In genomic region chr4:40554641-40555040, GRCh38 we compare ENCODE assay signal across 8 cellular contexts.
A peak's percentile ranks its signal among the peaks of the same experiment; 100 is the strongest.
DNase-seq lines count a peak whose midpoint lies in the region; ATAC-seq and TF ChIP-seq lines count a peak whose summit lies in the region.
"Not testable (repeated sequence)": the region's sequence is repeated elsewhere in the genome, so short reads cannot be mapped to it uniquely, and the experiment has no call there.

No MANE protein-coding gene starts in this region.

- H3K4me1 Mint-ChIP-seq in H9: peaks cover 35% of the 10 kb centered on the region in 2 experiments
- H3K4me1 Mint-ChIP-seq in dendritic cell treated with granulocyte-macrophage colony-stimulating factor and Interleukin-4, amounts not matched to agents 40 ng/mL and 50 ng/mL, for 4 days (ENCODE audit: low read depth): peaks cover 69% of the 10 kb centered on the region

- not testable (repeated sequence) for H4K91ac ChIP-seq in H9 (ENCODE audit: insufficient read length, low read depth, low read length)

- not testable (repeated sequence) for H3K36me3 ChIP-seq in WERI-Rb-1; left lung; muscle layer of duodenum (ENCODE audit: control insufficient read depth in 1 of 2, insufficient read depth in 2 of 2, low read length in 2 of 2); spleen

- H3K9ac ChIP-seq in H9 (ENCODE audit: extremely low read depth, insufficient read length, low read length): not testable (repeated sequence)

- H3K4me3 ChIP-seq in NB4 (ENCODE audit: low read depth, low read length) (peak overlapping the region; percentile 19), left lung (peak overlapping the region in 1 of 2 donors; percentile 6), spleen (peak overlapping the region in 6 of 8 donors; percentile 1 to 50 (median 18))
- not testable (repeated sequence) for H3K4me3 ChIP-seq in WERI-Rb-1 (ENCODE audit: low read depth, low read length); muscle layer of duodenum (ENCODE audit: low read depth in 1 of 2, low read length in 2 of 2)

- H2BK12ac ChIP-seq in H9 (ENCODE audit: insufficient read length, low read depth, low read length): not testable (repeated sequence)

- peaks cover 12% of the 10 kb centered on the region; the same call in 1 of the 2 replicates for H3K79me2 ChIP-seq in H9 (ENCODE audit: insufficient read depth, low read length)

- H3K79me1 ChIP-seq in H9 (ENCODE audit: insufficient read depth, low read depth, low read length, poor library complexity, severe bottlenecking): not testable (repeated sequence)

- not testable (repeated sequence) for H3K27ac ChIP-seq in H9 (ENCODE audit: insufficient read length, low read depth, low read length)
- H3K27ac ChIP-seq in WERI-Rb-1 (peak overlapping the region; percentile 63), left lung (peak overlapping the region; percentile 28 to 91), muscle layer of duodenum (ENCODE audit: low read length) (peak overlapping the region; percentile 67), spleen (peak overlapping the region; percentile 75 to 94 (median 87))

- H3K4me3 Mint-ChIP-seq in H9: peak overlapping the region in 1 of 2 experiments; percentile 64; a peak in 1 of 5 replicates
- H3K4me3 Mint-ChIP-seq in dendritic cell treated with granulocyte-macrophage colony-stimulating factor and Interleukin-4, amounts not matched to agents 40 ng/mL and 50 ng/mL, for 4 days: peak overlapping the region; percentile 70

- H2AK5ac ChIP-seq in H9 (ENCODE audit: insufficient read length, low read length): not testable (repeated sequence)

- not testable (repeated sequence) for H2BK20ac ChIP-seq in H9 (ENCODE audit: low read depth, low read length, poor library complexity, severe bottlenecking)

- not testable (repeated sequence) for H3K9me3 ChIP-seq in H9 (ENCODE audit: control insufficient read depth, low read depth, low read length); WERI-Rb-1 (ENCODE audit: severe bottlenecking); left lung; muscle layer of duodenum (ENCODE audit: control insufficient read depth in 1 of 2, low read length in 2 of 2); spleen

- H4K5ac ChIP-seq in H9 (ENCODE audit: insufficient read length, low read depth, low read length): not testable (repeated sequence)

- not testable (repeated sequence) for H3K23me2 ChIP-seq in H9 (ENCODE audit: insufficient read length, low read depth, low read length, poor library complexity, severe bottlenecking)

- H3K4ac ChIP-seq in H9 (ENCODE audit: low read depth, low read length): not testable (repeated sequence)

- not testable (repeated sequence) for TF ChIP-seq POLR2A in NB4 (IDR thresholded peaks at IDR 0.05; ENCODE audit: extremely low read depth, insufficient read length); spleen (IDR thresholded peaks at IDR 0.05)

- WGBS in H9 (ENCODE audit: extremely low coverage, insufficient read length, low lambda C conversion rate): no CpG with 5 or more reads among the region's 12 CpGs
- WGBS in spleen, 5 donors: 44 to 53% (median 46%) methylated on average over 12 of the region's 12 CpGs

- not testable (repeated sequence) for H3K27me3 ChIP-seq in H9 (ENCODE audit: insufficient read depth, low read length); WERI-Rb-1 (ENCODE audit: insufficient read depth, low read depth, severe bottlenecking); left lung; muscle layer of duodenum (ENCODE audit: low read depth, low read length); spleen (replicated peaks in 1 of 7)

- H3K36me3 Mint-ChIP-seq in H9 (ENCODE audit: insufficient read depth in 1 of 3, low read depth in 3 of 3): peaks cover 0 to 12% (median 5%) of the 10 kb centered on the region in 3 experiments; a peak in 4 of 7 replicates
- H3K36me3 Mint-ChIP-seq in dendritic cell treated with granulocyte-macrophage colony-stimulating factor and Interleukin-4, amounts not matched to agents 40 ng/mL and 50 ng/mL, for 4 days (ENCODE audit: low read depth): peaks cover 64% of the 10 kb centered on the region

- H4K8ac ChIP-seq in H9 (replicated peaks; ENCODE audit: insufficient read length, low read depth, low read length): not testable (repeated sequence)

- H2AFZ ChIP-seq in H9 (ENCODE audit: low read length): not testable (repeated sequence)

- not testable (repeated sequence) for H3K14ac ChIP-seq in H9 (ENCODE audit: insufficient read depth, low read length)

- H3K4me2 ChIP-seq in H9 (ENCODE audit: insufficient read depth, insufficient read length, low read length): not testable (repeated sequence)

- TF ChIP-seq CTCF in H9 (conservative IDR thresholded peaks at IDR 0.05); NB4 (IDR thresholded peaks at IDR 0.05; ENCODE audit: low read depth, low read length); WERI-Rb-1 (IDR thresholded peaks at IDR 0.05; ENCODE audit: low read depth, low read length); left lung (IDR thresholded peaks at IDR 0.05); spleen (IDR thresholded peaks at IDR 0.05 in 8 of 11, conservative IDR thresholded peaks at IDR 0.05 in 3 of 11): not testable (repeated sequence)

- DNase-seq in AML-193 (lab: John Stamatoyannopoulos, UW): peak; percentile 40 to 49
- DNase-seq in H9, WERI-Rb-1, left lung, spleen: not testable (repeated sequence)
- DNase-seq in NB4 (ENCODE audit: low read depth): peak; percentile 52

- H2BK120ac ChIP-seq in H9 (ENCODE audit: low read depth, low read length, poor library complexity, severe bottlenecking): not testable (repeated sequence)

- not testable (repeated sequence) for H2BK15ac ChIP-seq in H9 (ENCODE audit: low read depth, low read length)

- H3K27me3 Mint-ChIP-seq in H9 (ENCODE audit: low read depth); dendritic cell treated with granulocyte-macrophage colony-stimulating factor and Interleukin-4, amounts not matched to agents 40 ng/mL and 50 ng/mL, for 4 days: not testable (repeated sequence)

- intact Hi-C loops in dendritic cell treated with granulocyte-macrophage colony-stimulating factor and Interleukin-4, amounts not matched to agents 40 ng/mL and 50 ng/mL, for 4 days (cut with micrococcal nuclease): loop anchor here (2.0 to 5.0 kb wide), 2 partner anchors 22 to 168 kb away; no protein-coding TSS in a partner anchor
- intact Hi-C loops in left lung (cut with DNase I); spleen (cut with DNase I; ENCODE audit: low total_unique reads): not testable (repeated sequence)

- not testable (repeated sequence) for H3K18ac ChIP-seq in H9 (ENCODE audit: insufficient read length, low read depth, low read length)

- H3T11ph ChIP-seq in H9 (ENCODE audit: low read length): not testable (repeated sequence)

- ATAC-seq in left lung: not testable (repeated sequence)

- H3K27ac Mint-ChIP-seq in H9: peak overlapping the region; percentile 86 to 95 (median 93); a peak in 5 of 7 replicates
- H3K27ac Mint-ChIP-seq in dendritic cell treated with granulocyte-macrophage colony-stimulating factor and Interleukin-4, amounts not matched to agents 40 ng/mL and 50 ng/mL, for 4 days: peak overlapping the region; percentile 93

- H3K4me1 ChIP-seq in H9 (ENCODE audit: insufficient read depth, low read length); muscle layer of duodenum (ENCODE audit: control insufficient read depth in 1 of 2, insufficient read depth in 2 of 2, low read length in 2 of 2): not testable (repeated sequence)
- H3K4me1 ChIP-seq in left lung: peaks cover 0 to 97% of the 10 kb centered on the region in 2 donors
- H3K4me1 ChIP-seq in spleen: peaks cover 11 to 100% (median 76%) of the 10 kb centered on the region in 6 donors

- not testable (repeated sequence) for H3K56ac ChIP-seq in H9 (ENCODE audit: insufficient read length, low read depth, low read length)

- not testable (repeated sequence) for H3K23ac ChIP-seq in H9 (ENCODE audit: insufficient read length, low read depth, low read length)

- H3K9me3 Mint-ChIP-seq in H9; dendritic cell treated with granulocyte-macrophage colony-stimulating factor and Interleukin-4, amounts not matched to agents 40 ng/mL and 50 ng/mL, for 4 days: not testable (repeated sequence)

- not testable (repeated sequence) for H4K20me1 ChIP-seq in H9 (ENCODE audit: control insufficient read depth, insufficient read depth, insufficient read length)

- H2BK5ac ChIP-seq in H9 (ENCODE audit: insufficient read length, low read length): not testable (repeated sequence)
